Comparison of ENCODE assay signal across 9 cellular contexts in genomic region chr22:39457546-39458442, GRCh38. TPM values are rescaled to one million over a fixed set of nuclear protein-coding genes. Genes with fewer than 3 reads are reported as not detected.
DNase-seq lines count a peak whose midpoint lies in the region; ATAC-seq and TF ChIP-seq lines count a peak whose summit lies in the region.
"Had no signal": no experiment of that assay in that cellular context is flagged by ENCODE, and none has a peak within 500 bp of the region (broad histone marks: within the 10 kb centered on the region; RNA-seq: fewer than 3 reads in every experiment).

No MANE protein-coding gene starts in this region.

- ATAC-seq in effector memory CD8-positive, alpha-beta T cell (replicated peaks), result peak; percentile 46
- no peak for ATAC-seq in GM18505 (IDR thresholded peaks at IDR 0.05; ENCODE audit: unreplicated experiment)
- no peak for ATAC-seq in GM21381 (IDR thresholded peaks at IDR 0.05; ENCODE audit: unreplicated experiment)

- H3K9me2 ChIP-seq in Karpas-422 (replicated peaks; ENCODE audit: insufficient read depth, low read length) (no peaks in the 10 kb centered on the region), PC-9 (ENCODE audit: insufficient read depth) (no peaks in the 10 kb centered on the region)

- H3K9me3 ChIP-seq in Caco-2 (no peaks in the 10 kb centered on the region), Karpas-422 (ENCODE audit: low read length) (no peaks in the 10 kb centered on the region), neuron (ENCODE audit: low read length) (no peaks in the 10 kb centered on the region), PC-9 (ENCODE audit: insufficient read depth, low read depth) (no peaks in the 10 kb centered on the region)

- peaks cover 26% of the 10 kb centered on the region for H3F3A ChIP-seq in PC-9 (ENCODE audit: insufficient read depth, low read depth)

- no peak for DNase-seq in Caco-2
- peak; percentile 95 for DNase-seq in Karpas-422
- no peak for DNase-seq in effector memory CD8-positive, alpha-beta T cell
- no peak for DNase-seq in PC-9
- DNase-seq in activated CD4-positive, alpha-beta T cell treated with anti-CD3 and anti-CD28 coated beads, Interleukin-2, amount 50 U/mL, for 4 hours, result no peak

- peak overlapping the region; percentile 84 for H3K9ac ChIP-seq in Karpas-422 (ENCODE audit: low read length)

- H3K36me3 ChIP-seq in Caco-2 (ENCODE audit: control insufficient read depth, insufficient read depth, low read length) (no peaks in the 10 kb centered on the region), Karpas-422 (ENCODE audit: insufficient read depth, low read length) (peaks cover 13% of the 10 kb centered on the region), neuron (ENCODE audit: insufficient read depth, low read length) (no peaks in the 10 kb centered on the region), PC-9 (ENCODE audit: low read depth) (no peaks in the 10 kb centered on the region)

- TF ChIP-seq POLR2A in GM18505 (IDR thresholded peaks at IDR 0.05; ENCODE audit: borderline replicate concordance, extremely low read depth, insufficient read depth, insufficient read length), result no peak

- H3K27ac ChIP-seq in Karpas-422 (ENCODE audit: low read length) (peak overlapping the region; percentile 99), PC-9 (no peak overlapping the region)

- no peaks in the 10 kb centered on the region for H3K36me3 Mint-ChIP-seq in Caco-2 (ENCODE audit: insufficient read depth, unreplicated experiment)
- no peaks in the 10 kb centered on the region for H3K36me3 Mint-ChIP-seq in effector memory CD8-positive, alpha-beta T cell (ENCODE audit: insufficient read depth)

- H3K27ac Mint-ChIP-seq in Caco-2 (ENCODE audit: unreplicated experiment), result peak overlapping the region; percentile 53
- no peak overlapping the region for H3K27ac Mint-ChIP-seq in effector memory CD8-positive, alpha-beta T cell

- peak overlapping the region; percentile 79 for H3K4me2 ChIP-seq in Karpas-422 (ENCODE audit: low read depth, low read length, poor library complexity, severe bottlenecking)
- H3K4me2 ChIP-seq in PC-9, result no peak overlapping the region

- POLR2A ChIA-PET in Caco-2 (lab: Charles Lee), result no interaction called here
- POLR2A ChIA-PET in PC-9 (lab: Charles Lee; ENCODE audit: unreplicated experiment), result no interaction called here

- TF ChIP-seq CTCF in Caco-2 (IDR thresholded peaks at IDR 0.05; ENCODE audit: insufficient read depth in 1 of 2, low read depth in 1 of 2, low read length in 1 of 2, severe bottlenecking in 1 of 2, unreplicated experiment in 1 of 2) (no peak), PC-9 (conservative IDR thresholded peaks at IDR 0.05) (no peak)

- no peaks in the 10 kb centered on the region for H3K9me3 Mint-ChIP-seq in Caco-2 (ENCODE audit: unreplicated experiment)
- peaks cover 0 to 2% of the 10 kb centered on the region in 2 donors for H3K9me3 Mint-ChIP-seq in effector memory CD8-positive, alpha-beta T cell

- H3K4me3 Mint-ChIP-seq in Caco-2 (ENCODE audit: unreplicated experiment), result no peak overlapping the region
- peak overlapping the region; percentile 54 to 55 for H3K4me3 Mint-ChIP-seq in effector memory CD8-positive, alpha-beta T cell

- H4K20me1 ChIP-seq in Karpas-422 (ENCODE audit: insufficient read depth, low read depth, low read length) (no peaks in the 10 kb centered on the region; the same call in 1 of the 2 replicates), PC-9 (ENCODE audit: insufficient read depth) (no peaks in the 10 kb centered on the region)

- intact Hi-C loops in Caco-2 (cut with micrococcal nuclease; ENCODE audit: unreplicated experiment) (no loop called here), PC-9 (cut with micrococcal nuclease; ENCODE audit: unreplicated experiment) (no loop called here)

- no peak overlapping the region for H3K4me3 ChIP-seq in Caco-2 (ENCODE audit: low read depth, low read length)
- peak overlapping the region; percentile 78 for H3K4me3 ChIP-seq in Karpas-422 (ENCODE audit: low read length)
- H3K4me3 ChIP-seq in neuron (ENCODE audit: low read length), result peak overlapping the region; percentile 64
- H3K4me3 ChIP-seq in PC-9, result no peak overlapping the region

- CTCF ChIA-PET in Caco-2 (lab: Charles Lee) (no interaction called here), PC-9 (lab: Charles Lee) (no interaction called here)

- H2AFZ ChIP-seq in Karpas-422 (ENCODE audit: low read length), result no peak overlapping the region
- peak overlapping the region; percentile 65 for H2AFZ ChIP-seq in neuron (ENCODE audit: low read depth, low read length)
- H2AFZ ChIP-seq in PC-9, result no peak overlapping the region

- H3K27me3 Mint-ChIP-seq in Caco-2 (ENCODE audit: insufficient read depth, unreplicated experiment), result no peaks in the 10 kb centered on the region
- H3K27me3 Mint-ChIP-seq in effector memory CD8-positive, alpha-beta T cell, result peaks cover 50 to 77% of the 10 kb centered on the region in 2 donors

- H3K4me1 ChIP-seq in Caco-2 (peaks cover 15% of the 10 kb centered on the region), Karpas-422 (ENCODE audit: low read length) (peaks cover 89% of the 10 kb centered on the region), neuron (ENCODE audit: insufficient read depth, low read length) (peaks cover 31% of the 10 kb centered on the region), PC-9 (replicated peaks; ENCODE audit: insufficient read depth) (peaks cover 20% of the 10 kb centered on the region)

- BruUV-seq in Caco-2 (replicated peaks; lab: Mats Ljungman, UMichigan), result no TSS peak
- BruUV-seq in PC-9 (replicated peaks; lab: Mats Ljungman, UMichigan), result no TSS peak

- H3K27me3 ChIP-seq in Caco-2 (replicated peaks; ENCODE audit: control insufficient read depth, insufficient read depth, low read length) (no peaks in the 10 kb centered on the region), Karpas-422 (ENCODE audit: low read length) (no peaks in the 10 kb centered on the region), neuron (ENCODE audit: insufficient read depth, low read length) (no peaks in the 10 kb centered on the region), PC-9 (ENCODE audit: insufficient read depth, low read depth) (peaks cover 6% of the 10 kb centered on the region)

- H3K79me2 ChIP-seq in Karpas-422 (ENCODE audit: low read length) (peaks cover 65% of the 10 kb centered on the region), PC-9 (ENCODE audit: low read depth) (no peaks in the 10 kb centered on the region)

- H3K4me1 Mint-ChIP-seq in Caco-2 (ENCODE audit: low read depth, unreplicated experiment), result peaks cover 12% of the 10 kb centered on the region
- peaks cover 9 to 14% of the 10 kb centered on the region in 2 donors for H3K4me1 Mint-ChIP-seq in effector memory CD8-positive, alpha-beta T cell (ENCODE audit: low read depth in 2 of 2)

RNA-seq across cellular contexts. Expression of gene MGAT3, which starts 1.0 kb away (rescaled TPM):
- 15.5 and 16.6 TPM in 2 replicates for total RNA-seq in Caco-2 (2022)
- total RNA-seq in Karpas-422 (2014; rRNA removed; shearing (Covaris generic); ENCODE audit: low replicate concordance), result 34.8 and 52.7 TPM in 2 replicates
- total RNA-seq in PC-9 (2021), result not detected in 2 replicates
- total RNA-seq: fibroblast of lung had no signal

RNA-seq across cellular contexts. Expression of gene MIEF1, which starts 44.3 kb away (rescaled TPM):
- total RNA-seq in Caco-2 (2022), result 47.4 and 49.4 TPM in 2 replicates
- 23.2 and 25.0 TPM in 2 replicates for total RNA-seq in Karpas-422 (2014; rRNA removed; shearing (Covaris generic); ENCODE audit: low replicate concordance)
- total RNA-seq in PC-9 (2021), result 36.9 TPM in 2 replicates

RNA-seq across cellular contexts. Expression of gene TAB1, which starts 58.2 kb away (rescaled TPM):
- total RNA-seq in Caco-2 (2022) (25.7 and 26.1 TPM in 2 replicates), PC-9 (2021) (39.9 and 42.8 TPM in 2 replicates)
- 11.0 and 15.9 TPM in 2 replicates for total RNA-seq in Karpas-422 (2014; rRNA removed; shearing (Covaris generic); ENCODE audit: low replicate concordance)

Comparison
In these comparisons a context has a peak if more than half of its experiments do, and no peak if none do; other contexts are left out.
1. H3K4me3 ChIP-seq: peak in Karpas-422 (single experiment) and neuron (single experiment); none in Caco-2 (single experiment) and PC-9 (single experiment).
2. RNA of gene MGAT3, which starts 1.0 kb away (total RNA-seq): 34.8 to 52.7 TPM in Karpas-422 and 15.5 to 16.6 TPM in Caco-2; not detected in PC-9; every median in the first group is over 10 times any median in the second.